In the genomic region with DNA sequence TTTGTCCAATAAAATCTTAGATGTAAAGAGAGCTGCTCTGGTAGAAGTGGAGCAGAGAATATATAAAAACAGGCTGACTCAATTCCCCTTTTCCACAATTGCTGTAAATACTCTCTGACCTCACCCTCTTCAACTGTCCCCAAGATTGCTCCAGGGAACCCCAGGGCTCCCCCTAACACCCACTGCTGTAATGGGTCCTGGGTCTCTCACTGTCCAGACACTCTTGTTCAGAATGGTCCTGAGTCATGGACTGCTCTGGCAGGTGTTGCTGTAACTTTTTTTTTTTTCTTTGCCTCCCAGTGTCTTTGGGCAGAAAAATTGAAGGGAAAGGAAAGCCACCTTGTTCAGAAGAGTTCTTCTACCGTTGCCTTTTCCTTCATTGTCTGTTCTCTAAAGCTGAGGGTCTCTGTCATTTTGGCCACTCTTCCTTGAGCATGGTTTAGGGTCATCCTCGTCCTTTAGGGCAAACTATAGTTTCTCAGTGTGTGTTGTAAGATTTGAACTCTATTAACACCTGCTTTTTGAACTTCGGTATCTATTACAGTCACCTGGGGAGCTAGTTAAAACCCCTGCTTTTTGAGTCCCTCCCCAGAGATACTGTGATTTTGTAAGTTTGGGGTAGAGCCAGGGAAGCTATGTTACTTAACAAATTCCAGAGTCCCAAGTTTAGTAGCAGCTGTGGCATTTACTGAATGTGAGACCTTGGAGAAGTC, we compare ENCODE assay signal across 19 cellular contexts.
A peak's percentile ranks its signal among the peaks of the same experiment; 100 is the strongest.
DNase-seq lines count a peak whose midpoint lies in the region; ATAC-seq and TF ChIP-seq lines count a peak whose summit lies in the region.
"Had no signal": no experiment of that assay in that cellular context is flagged by ENCODE, and none has a peak within 500 bp of the region (broad histone marks: within the 10 kb centered on the region; RNA-seq: fewer than 3 reads in every experiment).

No MANE protein-coding gene starts in this region.

- no peaks in the 10 kb centered on the region for H3K9me3 ChIP-seq in PC-9 (ENCODE audit: insufficient read depth, low read depth)
- no peaks in the 10 kb centered on the region for H3K9me3 ChIP-seq in liver (ENCODE audit: control insufficient read depth in 4 of 4, low read length in 3 of 4)
- H3K9me3 ChIP-seq in thyroid gland, result no peaks in the 10 kb centered on the region
- H3K9me3 ChIP-seq in uterus, result no peaks in the 10 kb centered on the region
- H3K9me3 ChIP-seq: BE2C had no signal

- H3K27me3 ChIP-seq in PC-9 (ENCODE audit: insufficient read depth, low read depth) (no peaks in the 10 kb centered on the region), liver (ENCODE audit: control insufficient read depth in 4 of 4, insufficient read depth in 4 of 4, low read length in 3 of 4) (no peaks in the 10 kb centered on the region), thyroid gland (no peaks in the 10 kb centered on the region), uterus (no peaks in the 10 kb centered on the region)
- H3K27me3 ChIP-seq: BE2C had no signal

- no peaks in the 10 kb centered on the region for H3K36me3 ChIP-seq in PC-9 (ENCODE audit: low read depth)
- no peaks in the 10 kb centered on the region for H3K36me3 ChIP-seq in liver (ENCODE audit: control insufficient read depth in 4 of 4, insufficient read depth in 3 of 4, low read depth in 1 of 4, low read length in 3 of 4)
- no peaks in the 10 kb centered on the region for H3K36me3 ChIP-seq in thyroid gland
- no peaks in the 10 kb centered on the region for H3K36me3 ChIP-seq in uterus
- H3K36me3 ChIP-seq: BE2C had no signal

- TF ChIP-seq POLR2A in thyroid gland (IDR thresholded peaks at IDR 0.05), result no peak
- TF ChIP-seq POLR2A in uterus (IDR thresholded peaks at IDR 0.05), result no peak

- H3K79me2 ChIP-seq in PC-9 (ENCODE audit: low read depth), result 0 out of 2 replicates have a peak, but pooled peaks cover 6% of the 10 kb centered on the region

- H2AFZ ChIP-seq in PC-9, result no peak overlapping the region; the same call in 1 of the 2 replicates

- peak overlapping the region; percentile 66 for H3K27ac ChIP-seq in PC-9
- no peak overlapping the region for H3K27ac ChIP-seq in liver (ENCODE audit: low read depth in 1 of 2, low read length in 2 of 2)
- peak overlapping the region in 2 of 3 donors; percentile 14 to 50 for H3K27ac ChIP-seq in thyroid gland
- H3K27ac ChIP-seq in uterus, result no peak overlapping the region
- H3K27ac ChIP-seq: 22Rv1 had no signal

- peak; percentile 36 for DNase-seq in DMS53 (lab: John Stamatoyannopoulos, UW)
- DNase-seq in DMS53 treated with DMSO at 0.1 percent for 48 hours (lab: John Stamatoyannopoulos, UW; ENCODE audit: unreplicated experiment), result no peak
- peak in 1 of 2 experiments; percentile 62 for DNase-seq in PC-9
- DNase-seq in thyroid gland, result no peak
- no peak for DNase-seq in uterus
- DNase-seq in GM20000 (ENCODE audit: low spot score), result no peak
- DNase-seq: BE2C; CD4-positive, alpha-beta T cell; NCI-H1436; NCI-H2029; NCI-H2171; NCI-H446; NCI-H69; NK-92 treated with Interleukin-12 subunit alpha and Interleukin-12 subunit beta, amount 100 ng/mL, for 24 hours; RPMI8226; SIG-M5 had no signal

- H4K20me1 ChIP-seq in PC-9 (ENCODE audit: insufficient read depth), result no peaks in the 10 kb centered on the region

- intact Hi-C loops in PC-9 (cut with micrococcal nuclease; ENCODE audit: unreplicated experiment), result no loop called here
- intact Hi-C loops in thyroid gland (cut with DNase I), result no loop called here
- intact Hi-C loops in uterus (cut with DNase I; ENCODE audit: low total_unique reads), result no loop called here

- ATAC-seq in GM21723 (IDR thresholded peaks at IDR 0.05; ENCODE audit: unreplicated experiment), result no peak

- peaks cover 64% of the 10 kb centered on the region for H3K4me1 ChIP-seq in PC-9 (replicated peaks; ENCODE audit: insufficient read depth)
- H3K4me1 ChIP-seq in liver (ENCODE audit: control insufficient read depth in 4 of 4, insufficient read depth in 4 of 4, low read length in 3 of 4), result peaks cover 0 to 10% (median 3%) of the 10 kb centered on the region in 4 donors
- peaks cover 38 to 77% of the 10 kb centered on the region in 2 donors for H3K4me1 ChIP-seq in thyroid gland
- H3K4me1 ChIP-seq in uterus, result no peaks in the 10 kb centered on the region
- H3K4me1 ChIP-seq: BE2C had no signal

- no peak overlapping the region for H3K4me3 ChIP-seq in PC-9
- no peak overlapping the region for H3K4me3 ChIP-seq in liver (ENCODE audit: low read depth in 1 of 3, low read length in 3 of 3)
- H3K4me3 ChIP-seq in thyroid gland (replicated peaks in 1 of 3), result no peak overlapping the region
- no peak overlapping the region for H3K4me3 ChIP-seq in uterus

- CTCF ChIA-PET in PC-9 (lab: Charles Lee), result interaction anchor here (0.6 to 0.9 kb wide), 2 partner anchors 603 to 1194 kb away, joined by 3 read pairs; no protein-coding TSS in a partner anchor

- no peak overlapping the region for H3K9ac ChIP-seq in liver (ENCODE audit: low read depth in 1 of 2, low read length in 2 of 2)

- no peak for TF ChIP-seq RAD21 in liver (IDR thresholded peaks at IDR 0.05)

- peak overlapping the region; percentile 11 for H3K4me2 ChIP-seq in PC-9

- no peak for TF ChIP-seq CTCF in PC-9 (conservative IDR thresholded peaks at IDR 0.05)
- TF ChIP-seq CTCF in liver (IDR thresholded peaks at IDR 0.05; ENCODE audit: low read depth, low read length, missing input control), result no peak
- TF ChIP-seq CTCF in thyroid gland (IDR thresholded peaks at IDR 0.05), result no peak
- TF ChIP-seq CTCF in uterus (IDR thresholded peaks at IDR 0.05), result no peak
- TF ChIP-seq CTCF in GM20000 (IDR thresholded peaks at IDR 0.05; ENCODE audit: extremely low read depth, missing control alignments), result no peak

- BruUV-seq in PC-9 (replicated peaks; lab: Mats Ljungman, UMichigan), result no TSS peak

- H3F3A ChIP-seq in PC-9 (ENCODE audit: insufficient read depth, low read depth), result peaks cover 42% of the 10 kb centered on the region

- 46% methylated on average over 3 of the region's 3 CpGs for WGBS in liver
- WGBS in thyroid gland, 2 donors, result 86 to 88% methylated on average over 3 of the region's 3 CpGs

- H3K9me2 ChIP-seq in PC-9 (ENCODE audit: insufficient read depth), result no peaks in the 10 kb centered on the region

- POLR2A ChIA-PET in PC-9 (lab: Charles Lee; ENCODE audit: unreplicated experiment), result interaction anchor here (0.6 kb wide), 1 partner anchor 15 kb away, joined by 5 read pairs; no protein-coding TSS in a partner anchor

TF ChIP-seq in liver, 16 proteins besides CTCF, POLR2A, EP300 and RAD21:
- TF ChIP-seq HNF4A (conservative IDR thresholded peaks at IDR 0.05), result peak; percentile 51 to 74
- TF ChIP-seq NR2F2 (IDR thresholded peaks at IDR 0.05), result no peak
- no peak for TF ChIP-seq JUND (IDR thresholded peaks at IDR 0.05)
- TF ChIP-seq EGR1 (IDR thresholded peaks at IDR 0.05; ENCODE audit: low read depth in 2 of 2), result no peak
- peak; percentile 17 to 69 for TF ChIP-seq RXRA (IDR thresholded peaks at IDR 0.05)
- TF ChIP-seq, protein P1, sequence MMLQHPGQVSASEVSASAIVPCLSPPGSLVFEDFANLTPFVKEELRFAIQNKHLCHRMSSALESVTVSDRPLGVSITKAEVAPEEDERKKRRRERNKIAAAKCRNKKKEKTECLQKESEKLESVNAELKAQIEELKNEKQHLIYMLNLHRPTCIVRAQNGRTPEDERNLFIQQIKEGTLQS (IDR thresholded peaks at IDR 0.05), result no peak

Comparison
In these comparisons a context has a peak if more than half of its experiments do, and no peak if none do; other contexts are left out.
1. H3K27ac ChIP-seq: peak in PC-9 (single experiment) and thyroid gland (2 of 3); none in liver (0 of 2) and uterus (0 of 2).